ENCODE assay signal across 16 cellular contexts in the genomic region with DNA sequence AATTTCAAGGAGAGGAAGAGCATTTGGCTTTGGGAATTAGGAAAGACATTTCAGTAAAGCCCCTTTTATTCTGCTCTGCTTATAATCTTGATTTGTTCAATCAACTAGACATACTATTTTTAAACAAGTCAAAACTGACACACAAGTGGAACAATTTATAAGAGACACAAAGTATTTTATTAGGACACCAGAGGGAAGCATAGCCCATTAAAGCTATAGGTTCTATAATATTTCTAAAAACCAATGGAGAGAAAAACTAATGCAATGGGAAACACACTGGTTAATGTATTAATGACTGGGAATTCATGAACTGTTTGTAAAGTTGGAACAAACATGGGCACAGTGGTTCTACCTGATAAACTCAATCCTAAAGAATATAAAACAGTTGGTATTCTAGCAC. TPM values are rescaled to one million over a fixed set of nuclear protein-coding genes. Genes with fewer than 3 reads are reported as not detected.
DNase-seq lines count a peak whose midpoint lies in the region; ATAC-seq and TF ChIP-seq lines count a peak whose summit lies in the region.
"Had no signal": no experiment of that assay in that cellular context is flagged by ENCODE, and none has a peak within 500 bp of the region (broad histone marks: within the 10 kb centered on the region; RNA-seq: fewer than 3 reads in every experiment).

No MANE protein-coding gene starts in this region.

- H4K20me1 ChIP-seq in hepatocyte (ENCODE audit: insufficient read depth, poor library complexity, severe bottlenecking) = no peaks in the 10 kb centered on the region

- H3K9me3 ChIP-seq in hepatocyte (ENCODE audit: low read depth) = no peaks in the 10 kb centered on the region
- H3K9me3 ChIP-seq: neutrophil had no signal

- H3K79me2 ChIP-seq in hepatocyte = no peaks in the 10 kb centered on the region

- no peak overlapping the region for H3K4me2 ChIP-seq in hepatocyte

- no peaks in the 10 kb centered on the region for H3K27me3 ChIP-seq in hepatocyte
- H3K27me3 ChIP-seq: neutrophil had no signal

- H3K27ac ChIP-seq in RWPE1 = peak overlapping the region; percentile 48
- H3K27ac ChIP-seq in hepatocyte = no peak overlapping the region
- H3K27ac ChIP-seq: neutrophil had no signal

- H3K36me3 ChIP-seq in hepatocyte (replicated peaks; ENCODE audit: insufficient read depth, low read depth) = no peaks in the 10 kb centered on the region
- H3K36me3 ChIP-seq: neutrophil had no signal

- no peak overlapping the region for H2AFZ ChIP-seq in hepatocyte

- no peak overlapping the region for H3K4me3 ChIP-seq in hepatocyte

- TF ChIP-seq CTCF in RWPE1 (conservative IDR thresholded peaks at IDR 0.05; ENCODE audit: low read depth) = no peak
- TF ChIP-seq CTCF in hepatocyte (IDR thresholded peaks at IDR 0.05; ENCODE audit: poor library complexity) = peak; percentile 30
- no peak for TF ChIP-seq CTCF in GM13977 (IDR thresholded peaks at IDR 0.05; ENCODE audit: extremely low read depth, insufficient read depth, missing control alignments)

- POLR2A ChIA-PET in RWPE1 (lab: Yijun Ruan, JAX; ENCODE audit: low non-redundant PET) = no interaction called here

- in situ Hi-C loops in GM13977 (cut with MboI; ENCODE audit: low pct_unique_long_range_greater_than_20kb, low sequenced_read_pairs, unreplicated experiment) = no loop called here

- CTCF ChIA-PET in RWPE1 (lab: Yijun Ruan, JAX) = interaction anchor here (0.7 to 1.2 kb wide), 3 partner anchors 39 to 132 kb away, joined by 3 to 4 read pairs (median 3); no protein-coding TSS in a partner anchor

- DNase-seq in SIG-M5 treated with dmso at 0.1 percent for 504 hours (lab: John Stamatoyannopoulos, UW; ENCODE audit: unreplicated experiment) (peak; percentile 14), SIG-M5 (lab: John Stamatoyannopoulos, UW) (no peak), ELR (ENCODE audit: low read depth) (peak; percentile 32), RWPE1 (ENCODE audit: low spot score) (no peak), hepatocyte (ENCODE audit: low spot score) (no peak), GM13977 (ENCODE audit: low spot score) (no peak)
- DNase-seq: activated CD4-positive, CD25-positive, alpha-beta regulatory T cell; aorta; CD4-positive, alpha-beta T cell; kidney glomerular epithelial cell; NCI-H1105; NCI-H774 had no signal

- no peaks in the 10 kb centered on the region for H3K9me2 ChIP-seq in hepatocyte (replicated peaks; ENCODE audit: insufficient read depth)

- ATAC-seq in HG02588 (IDR thresholded peaks at IDR 0.05; ENCODE audit: unreplicated experiment) (no peak), GM19328 (IDR thresholded peaks at IDR 0.05; ENCODE audit: unreplicated experiment) (no peak)
- ATAC-seq: sciatic nerve had no signal

- peaks cover 14% of the 10 kb centered on the region for H3K4me1 ChIP-seq in hepatocyte (ENCODE audit: insufficient read depth)

RNA-seq across cellular contexts. Expression of a gene that starts 15.3 kb away (rescaled TPM):
- total RNA-seq in hepatocyte = 38.8 and 43.3 TPM in 2 replicates
- polyA plus RNA-seq in hepatocyte = 53.3 and 69.0 TPM in 2 replicates

Comparison
In these comparisons a context has a peak if more than half of its experiments do, and no peak if none do; other contexts are left out.
1. DNase-seq: peak in SIG-M5 treated with dmso at 0.1 percent for 504 hours (single experiment) and ELR (single experiment); none in SIG-M5 (single experiment), RWPE1 (single experiment), hepatocyte (single experiment) and GM13977 (single experiment).